Comparison of ENCODE assay signal across 9 cellular contexts in genomic region chr18:25896178-25896780, GRCh38.
DNase-seq lines count a peak whose midpoint lies in the region; ATAC-seq and TF ChIP-seq lines count a peak whose summit lies in the region.
"Had no signal": no experiment of that assay in that cellular context is flagged by ENCODE, and none has a peak within 500 bp of the region (broad histone marks: within the 10 kb centered on the region; RNA-seq: fewer than 3 reads in every experiment).

No MANE protein-coding gene starts in this region.

- intact Hi-C loops in CD8-positive, alpha-beta T cell (cut with DNase I, micrococcal nuclease): loop anchor here in 1 of 2 experiments (10.0 kb wide), 1 partner anchor 1291 kb away; no protein-coding TSS in a partner anchor
- intact Hi-C loops in adrenal gland (cut with DNase I): loop anchor here in 1 of 2 donors (5.0 kb wide), 1 partner anchor 544 kb away; the partner anchor contains the start of gene ZNF521

- POLR2A ChIA-PET in CD8-positive, alpha-beta T cell (lab: Charles Lee): no interaction called here

- no peak for TF ChIP-seq POLR2A in adrenal gland (IDR thresholded peaks at IDR 0.05)

- no peaks in the 10 kb centered on the region for H3K36me3 Mint-ChIP-seq in CD8-positive, alpha-beta T cell

- H3K4me1 ChIP-seq in CD8-positive, alpha-beta T cell (ENCODE audit: insufficient read depth, low read length): no peaks in the 10 kb centered on the region
- no peaks in the 10 kb centered on the region for H3K4me1 ChIP-seq in adrenal gland (replicated peaks in 1 of 2)

- ATAC-seq in CD8-positive, alpha-beta T cell: no peak
- ATAC-seq in GM18520 (IDR thresholded peaks at IDR 0.05; ENCODE audit: unreplicated experiment) (peak; percentile 54), HG02970 (IDR thresholded peaks at IDR 0.05; ENCODE audit: low FRiP score, unreplicated experiment) (peak; percentile 50)

- no peak overlapping the region for H3K27ac Mint-ChIP-seq in CD8-positive, alpha-beta T cell

- no peaks in the 10 kb centered on the region for H3K36me3 ChIP-seq in CD8-positive, alpha-beta T cell (ENCODE audit: insufficient read depth, low read length)
- no peaks in the 10 kb centered on the region for H3K36me3 ChIP-seq in adrenal gland (replicated peaks in 1 of 2)
- H3K36me3 ChIP-seq: neutrophil had no signal

- CTCF ChIA-PET in CD8-positive, alpha-beta T cell (lab: Charles Lee): interaction anchor here (1.6 kb wide), 1 partner anchor 19 kb away, joined by 6 read pairs; no protein-coding TSS in a partner anchor

- H3K9me3 ChIP-seq in CD8-positive, alpha-beta T cell (ENCODE audit: low read length): no peaks in the 10 kb centered on the region
- no peaks in the 10 kb centered on the region for H3K9me3 ChIP-seq in adrenal gland (replicated peaks in 1 of 3)
- H3K9me3 ChIP-seq: neutrophil had no signal

- H3K27me3 Mint-ChIP-seq in CD8-positive, alpha-beta T cell (ENCODE audit: low read depth): peaks cover 7% of the 10 kb centered on the region

- no peak overlapping the region for H3K27ac ChIP-seq in CD8-positive, alpha-beta T cell (ENCODE audit: low read depth, low read length)
- H3K27ac ChIP-seq in adrenal gland: no peak overlapping the region
- H3K27ac ChIP-seq: neutrophil had no signal

- H3K4me3 ChIP-seq in CD8-positive, alpha-beta T cell (ENCODE audit: low read depth, low read length): no peak overlapping the region
- H3K4me3 ChIP-seq in adrenal gland: no peak overlapping the region

- TF ChIP-seq CTCF in CD8-positive, alpha-beta T cell (IDR thresholded peaks at IDR 0.05): peak; percentile 56
- peak; percentile 70 to 84 (median 80) for TF ChIP-seq CTCF in adrenal gland (IDR thresholded peaks at IDR 0.05)

- H3K4me3 Mint-ChIP-seq in CD8-positive, alpha-beta T cell: no peak overlapping the region

- H3K4me1 Mint-ChIP-seq in CD8-positive, alpha-beta T cell (ENCODE audit: low read depth): peaks cover 1% of the 10 kb centered on the region

- no peaks in the 10 kb centered on the region for H3K9me3 Mint-ChIP-seq in CD8-positive, alpha-beta T cell

- 8 to 13% (median 9%) methylated on average over 10 of the region's 10 CpGs for WGBS in adrenal gland, 4 donors

- H3K27me3 ChIP-seq in CD8-positive, alpha-beta T cell (ENCODE audit: insufficient read depth, low read length): no peaks in the 10 kb centered on the region
- no peaks in the 10 kb centered on the region for H3K27me3 ChIP-seq in adrenal gland

- peak in 1 of 7 experiments; percentile 12 for DNase-seq in CD8-positive, alpha-beta T cell
- DNase-seq in NCI-H345 (lab: John Stamatoyannopoulos, UW) (peak; percentile 68), adrenal gland (peak; percentile 31 to 56 (median 50)), iPS-NIHi11 (ENCODE audit: low spot score) (peak; percentile 68), stromal cell of bone marrow (ENCODE audit: low read depth) (peak; percentile 13)
- no peak for DNase-seq in NK-92 treated with Interleukin-12 subunit alpha and Interleukin-12 subunit beta, amount 100 ng/mL, for 24 hours (lab: John Stamatoyannopoulos, UW)
